Comparison of ENCODE assay signal across 26 cellular contexts in genomic region chr7:32561613-32562012, GRCh38.
DNase-seq lines count a peak whose midpoint lies in the region; ATAC-seq and TF ChIP-seq lines count a peak whose summit lies in the region.
"Had no signal": no experiment of that assay in that cellular context is flagged by ENCODE, and none has a peak within 500 bp of the region (broad histone marks: within the 10 kb centered on the region; RNA-seq: fewer than 3 reads in every experiment).

No MANE protein-coding gene starts in this region.

- TF ChIP-seq CTCF in right lobe of liver (IDR thresholded peaks at IDR 0.05) = no peak

- no peaks in the 10 kb centered on the region for H3K27me3 ChIP-seq in CD4-positive, CD25-positive, alpha-beta regulatory T cell (ENCODE audit: control insufficient read depth, insufficient read depth, low read length)
- H3K27me3 ChIP-seq in CD4-positive, alpha-beta memory T cell (ENCODE audit: insufficient read depth, low read length) = no peaks in the 10 kb centered on the region
- no peaks in the 10 kb centered on the region for H3K27me3 ChIP-seq in right lobe of liver
- H3K27me3 ChIP-seq: Peyer's patch, suprapubic skin, upper lobe of left lung had no signal

- TF ChIP-seq POLR2A in right lobe of liver (IDR thresholded peaks at IDR 0.05) = no peak

- CTCF ChIA-PET in CD4-positive, alpha-beta memory T cell (lab: Charles Lee; ENCODE audit: partially characterized antibody) = no interaction called here
- CTCF ChIA-PET in activated CD4-positive, alpha-beta memory T cell treated with anti-CD3 and anti-CD28 coated beads, Interleukin-2, amount 10 ng/mL, durations not matched to agents 7 days and 5 days (lab: Charles Lee) = interaction anchor here (0.7 to 1.6 kb wide), 3 partner anchors 13 to 70 kb away, joined by 4 to 7 read pairs (median 5); no protein-coding TSS in a partner anchor

- no peak overlapping the region for H3K4me3 ChIP-seq in CD4-positive, CD25-positive, alpha-beta regulatory T cell (ENCODE audit: low read depth, low read length)
- no peak overlapping the region for H3K4me3 ChIP-seq in CD4-positive, alpha-beta memory T cell (ENCODE audit: low read length in 2 of 2)
- H3K4me3 ChIP-seq in right lobe of liver = no peak overlapping the region
- H3K4me3 ChIP-seq: Peyer's patch, psoas muscle, suprapubic skin, upper lobe of left lung had no signal

- 88% methylated on average over 2 of the region's 2 CpGs for WGBS in right lobe of liver (ENCODE audit: insufficient coverage, low coverage, low lambda C conversion rate, missing lambda C conversion rate)

- H3K36me3 Mint-ChIP-seq in CD4-positive, CD25-positive, alpha-beta regulatory T cell = peaks cover 32% of the 10 kb centered on the region
- peaks cover 36 to 53% of the 10 kb centered on the region in 2 donors for H3K36me3 Mint-ChIP-seq in CD4-positive, alpha-beta memory T cell
- H3K36me3 Mint-ChIP-seq in activated CD4-positive, alpha-beta memory T cell treated with anti-CD3 and anti-CD28 coated beads, Interleukin-2, amount 10 ng/mL, durations not matched to agents 7 days and 5 days (ENCODE audit: low read depth) = peaks cover 47% of the 10 kb centered on the region
- H3K36me3 Mint-ChIP-seq in memory B cell = peaks cover 30% of the 10 kb centered on the region

- peak overlapping the region; percentile 0 to 63 (median 1) for H3K27ac Mint-ChIP-seq in CD4-positive, CD25-positive, alpha-beta regulatory T cell
- H3K27ac Mint-ChIP-seq in CD4-positive, alpha-beta memory T cell = peak overlapping the region in 5 of 7 donors; percentile 24 to 62 (median 53)
- H3K27ac Mint-ChIP-seq in activated CD4-positive, alpha-beta memory T cell treated with anti-CD3 and anti-CD28 coated beads, Interleukin-2, amount 10 ng/mL, durations not matched to agents 7 days and 5 days = peak overlapping the region; percentile 49
- peak overlapping the region; percentile 37 for H3K27ac Mint-ChIP-seq in memory B cell
- H3K27ac Mint-ChIP-seq: activated T-helper 2 cell treated with anti-CD3 and anti-CD28 coated beads, Interferon-gamma antibody, Interleukin-2, Interleukin-4, amounts not matched to agents 10 μg/mL and 5 μg/mL and 100 μg/mL, durations not matched to agents 14 hours and 24 hours and 36 hours had no signal

- POLR2A ChIA-PET in CD4-positive, alpha-beta memory T cell (lab: Charles Lee; ENCODE audit: partially characterized antibody) = no interaction called here
- POLR2A ChIA-PET in activated CD4-positive, alpha-beta memory T cell treated with anti-CD3 and anti-CD28 coated beads, Interleukin-2, amount 10 ng/mL, durations not matched to agents 7 days and 5 days (lab: Charles Lee) = interaction anchor here (0.9 to 1.0 kb wide), 3 partner anchors 60 to 72 kb away, joined by 3 to 4 read pairs (median 3); partner anchors contain the start of genes AVL9 and LSM5

- intact Hi-C loops in CD4-positive, alpha-beta memory T cell (cut with micrococcal nuclease) = no loop called here
- intact Hi-C loops in right lobe of liver (cut with DNase I) = no loop called here

- no peaks in the 10 kb centered on the region for H3K4me1 ChIP-seq in CD4-positive, CD25-positive, alpha-beta regulatory T cell (ENCODE audit: control insufficient read depth, insufficient read depth, low read length, poor library complexity, severe bottlenecking)
- H3K4me1 ChIP-seq in CD4-positive, alpha-beta memory T cell (ENCODE audit: insufficient read depth, low read length) = no peaks in the 10 kb centered on the region
- no peaks in the 10 kb centered on the region for H3K4me1 ChIP-seq in right lobe of liver
- H3K4me1 ChIP-seq: Peyer's patch, psoas muscle, suprapubic skin had no signal

- H3K4me1 Mint-ChIP-seq in CD4-positive, CD25-positive, alpha-beta regulatory T cell = peaks cover 12 to 19% (median 14%) of the 10 kb centered on the region in 4 donors
- peaks cover 7 to 18% (median 12%) of the 10 kb centered on the region in 4 donors for H3K4me1 Mint-ChIP-seq in CD4-positive, alpha-beta memory T cell
- H3K4me1 Mint-ChIP-seq in activated CD4-positive, alpha-beta memory T cell treated with anti-CD3 and anti-CD28 coated beads, Interleukin-2, amount 10 ng/mL, durations not matched to agents 7 days and 5 days = peaks cover 16% of the 10 kb centered on the region
- H3K4me1 Mint-ChIP-seq in memory B cell = peaks cover 7% of the 10 kb centered on the region
- H3K4me1 Mint-ChIP-seq: CD14-positive monocyte had no signal

- ATAC-seq in CD4-positive, CD25-positive, alpha-beta regulatory T cell (ENCODE audit: low read depth in 2 of 2) = no peak
- ATAC-seq in memory B cell (ENCODE audit: low read depth) (no peak), right lobe of liver (no peak)
- ATAC-seq: esophagus mucosa, psoas muscle had no signal

- H3K4me3 Mint-ChIP-seq in CD4-positive, CD25-positive, alpha-beta regulatory T cell = no peak overlapping the region
- no peak overlapping the region for H3K4me3 Mint-ChIP-seq in CD4-positive, alpha-beta memory T cell
- no peak overlapping the region for H3K4me3 Mint-ChIP-seq in activated CD4-positive, alpha-beta memory T cell treated with anti-CD3 and anti-CD28 coated beads, Interleukin-2, amount 10 ng/mL, durations not matched to agents 7 days and 5 days
- H3K4me3 Mint-ChIP-seq in memory B cell = no peak overlapping the region
- H3K4me3 Mint-ChIP-seq: CD14-positive monocyte had no signal

- H3K9me3 Mint-ChIP-seq in CD4-positive, CD25-positive, alpha-beta regulatory T cell = no peaks in the 10 kb centered on the region
- H3K9me3 Mint-ChIP-seq in CD4-positive, alpha-beta memory T cell = no peaks in the 10 kb centered on the region
- no peaks in the 10 kb centered on the region for H3K9me3 Mint-ChIP-seq in activated CD4-positive, alpha-beta memory T cell treated with anti-CD3 and anti-CD28 coated beads, Interleukin-2, amount 10 ng/mL, durations not matched to agents 7 days and 5 days
- no peaks in the 10 kb centered on the region for H3K9me3 Mint-ChIP-seq in memory B cell
- H3K9me3 Mint-ChIP-seq: activated T-helper 2 cell treated with anti-CD3 and anti-CD28 coated beads, Interferon-gamma antibody, Interleukin-2, Interleukin-4, amounts not matched to agents 10 μg/mL and 5 μg/mL and 100 μg/mL, durations not matched to agents 14 hours and 24 hours and 36 hours had no signal

- H3K36me3 ChIP-seq in CD4-positive, CD25-positive, alpha-beta regulatory T cell (ENCODE audit: control insufficient read depth, insufficient read depth, low read length) = peaks cover 35% of the 10 kb centered on the region
- H3K36me3 ChIP-seq in CD4-positive, alpha-beta memory T cell (ENCODE audit: insufficient read depth, low read length) = peaks cover 13% of the 10 kb centered on the region
- peaks cover 2 to 35% (median 7%) of the 10 kb centered on the region in 4 donors for H3K36me3 ChIP-seq in right lobe of liver

- no peak for DNase-seq in CD4-positive, CD25-positive, alpha-beta regulatory T cell
- DNase-seq in CD4-positive, alpha-beta memory T cell = no peak
- no peak for DNase-seq in activated CD4-positive, alpha-beta memory T cell treated with anti-CD3 and anti-CD28 coated beads, Interleukin-2, amount 10 ng/mL, durations not matched to agents 7 days and 5 days
- DNase-seq in memory B cell (ENCODE audit: low spot score in 2 of 2) (no peak), cerebellar cortex (ENCODE audit: low spot score) (no peak), NCI-H2171 treated with DMSO at 0.1 percent for 48 hours (lab: John Stamatoyannopoulos, UW) (no peak), right lobe of liver (no peak)
- DNase-seq: activated CD4-positive, alpha-beta T cell treated with anti-CD3 and anti-CD28 coated beads for 48 hours; caudate nucleus; GOT3; Kasumi-1; kidney; NCI-H1436; NCI-H345; NCI-H748 treated with DMSO at 0.1 percent for 48 hours; Peyer's patch; psoas muscle; SHP77; stimulated activated CD4-positive, alpha-beta T cell treated with anti-CD3 and anti-CD28 coated beads, Interleukin-4, amount 100 ng/mL, for 4 hours; T-helper 9 cell; upper lobe of left lung had no signal

- no peaks in the 10 kb centered on the region for H3K9me3 ChIP-seq in CD4-positive, CD25-positive, alpha-beta regulatory T cell (ENCODE audit: control insufficient read depth in 2 of 2, low read length in 2 of 2)
- no peaks in the 10 kb centered on the region for H3K9me3 ChIP-seq in CD4-positive, alpha-beta memory T cell (ENCODE audit: control insufficient read depth in 1 of 2, low read length in 2 of 2)
- no peaks in the 10 kb centered on the region for H3K9me3 ChIP-seq in right lobe of liver
- H3K9me3 ChIP-seq: Peyer's patch, psoas muscle, suprapubic skin, upper lobe of left lung had no signal

- no peaks in the 10 kb centered on the region for H3K27me3 Mint-ChIP-seq in CD4-positive, CD25-positive, alpha-beta regulatory T cell
- no peaks in the 10 kb centered on the region for H3K27me3 Mint-ChIP-seq in CD4-positive, alpha-beta memory T cell
- no peaks in the 10 kb centered on the region for H3K27me3 Mint-ChIP-seq in activated CD4-positive, alpha-beta memory T cell treated with anti-CD3 and anti-CD28 coated beads, Interleukin-2, amount 10 ng/mL, durations not matched to agents 7 days and 5 days
- H3K27me3 Mint-ChIP-seq in memory B cell = no peaks in the 10 kb centered on the region

- no peak overlapping the region for H3K27ac ChIP-seq in CD4-positive, CD25-positive, alpha-beta regulatory T cell (ENCODE audit: insufficient read depth, low read length, poor library complexity, severe bottlenecking)
- no peak overlapping the region for H3K27ac ChIP-seq in CD4-positive, alpha-beta memory T cell (ENCODE audit: low read depth, low read length)
- H3K27ac ChIP-seq in right lobe of liver = no peak overlapping the region
- H3K27ac ChIP-seq: Peyer's patch, psoas muscle, suprapubic skin, upper lobe of left lung, VCaP had no signal

Comparison
In these comparisons a context has a peak if more than half of its experiments do, and no peak if none do; other contexts are left out.
1. H3K27ac Mint-ChIP-seq: peak in every context shown above with its lines; median percentile 53 in CD4-positive, alpha-beta memory T cell; 49 in activated CD4-positive, alpha-beta memory T cell treated with anti-CD3 and anti-CD28 coated beads, Interleukin-2, amount 10 ng/mL, durations not matched to agents 7 days and 5 days; 37 in memory B cell; 1 in CD4-positive, CD25-positive, alpha-beta regulatory T cell.